In the genomic region with DNA sequence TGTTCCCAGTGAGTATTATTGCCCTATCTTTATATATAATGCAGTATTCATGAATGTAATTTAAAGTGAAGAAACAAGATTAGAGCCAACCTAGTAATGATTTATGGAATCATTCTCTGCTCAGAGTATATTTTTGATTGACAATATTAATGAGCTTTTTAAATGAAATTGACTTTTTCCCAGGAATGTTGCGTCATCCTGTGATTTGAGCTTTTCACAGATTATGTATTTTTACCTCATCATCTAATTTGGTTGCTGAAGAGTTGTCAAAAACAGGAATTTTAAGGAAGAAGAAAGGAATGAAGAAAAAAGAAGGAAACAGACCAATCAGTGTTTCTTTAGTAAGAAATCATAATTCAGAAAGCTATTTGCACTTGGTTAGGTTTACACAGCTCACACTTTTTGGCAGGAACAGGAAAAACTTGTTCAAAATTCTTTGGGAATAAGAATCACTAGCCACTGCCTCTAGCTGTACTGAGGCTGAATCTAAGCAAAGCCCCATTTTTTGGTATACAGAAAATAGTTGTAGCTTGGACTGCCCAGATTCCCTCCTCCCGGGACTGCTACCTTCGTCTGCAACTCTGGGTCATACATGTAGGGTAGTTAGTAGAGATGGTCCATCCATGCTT, we compare ENCODE assay signal across 17 cellular contexts. TPM values are rescaled to one million over a fixed set of nuclear protein-coding genes. Genes with fewer than 3 reads are reported as not detected.
DNase-seq lines count a peak whose midpoint lies in the region; ATAC-seq, FAIRE-seq and TF ChIP-seq lines count a peak whose summit lies in the region.
"Had no signal": no experiment of that assay in that cellular context is flagged by ENCODE, and none has a peak within 500 bp of the region (broad histone marks: within the 10 kb centered on the region; RNA-seq: fewer than 3 reads in every experiment).

No MANE protein-coding gene starts in this region.

- in situ Hi-C loops in K562 (cut with MboI), result no loop called here

- no peaks in the 10 kb centered on the region for H4K20me1 ChIP-seq in K562 (replicated peaks; ENCODE audit: control insufficient read depth, insufficient read depth, low read length)

- WGBS in K562 (ENCODE audit: insufficient coverage, low coverage, missing lambda C conversion rate), result 89% methylated on average over 3 of the region's 3 CpGs

- H2AFZ ChIP-seq in K562 (ENCODE audit: low read depth, low read length), result no peak overlapping the region
- H2AFZ ChIP-seq: GM23338 had no signal

- H3K4me1 ChIP-seq in K562 (replicated peaks in 1 of 2; ENCODE audit: control insufficient read depth in 2 of 2, insufficient read depth in 2 of 2, low read length in 2 of 2), result peaks cover 0 to 15% of the 10 kb centered on the region in 2 experiments; a peak in 3 of 5 replicates

- POLR2A ChIA-PET in K562 (lab: Yijun Ruan, JAX), result no interaction called here

- no peaks in the 10 kb centered on the region for H3K9me1 ChIP-seq in K562 (ENCODE audit: control insufficient read depth, insufficient read depth, low read length)

- H3K4me2 ChIP-seq in K562 (ENCODE audit: insufficient read depth, low read length), result no peak overlapping the region
- H3K4me2 ChIP-seq: GM23338 had no signal

- H3K27me3 ChIP-seq in K562 (ENCODE audit: control insufficient read depth in 2 of 2, insufficient read depth in 2 of 2, low read length in 2 of 2), result no peaks in the 10 kb centered on the region

- FAIRE-seq in K562 (lab: Jason Lieb, UNC), result no peak
- FAIRE-seq: D721Med had no signal

- peak overlapping the region; percentile 74 for H3K27ac Mint-ChIP-seq in activated T-cell treated with anti-CD3 and anti-CD28 coated beads, Interleukin-2, amount 50 U/mL, for 72 hours
- H3K27ac Mint-ChIP-seq: CD8-positive, alpha-beta T cell; GM23338 had no signal

- no TSS peak for BruUV-seq in K562 (replicated peaks; lab: Mats Ljungman, UMichigan)

- H3K36me3 ChIP-seq in K562 (ENCODE audit: control insufficient read depth, insufficient read depth, low read length), result peaks cover 42% of the 10 kb centered on the region

- peaks cover 3 to 17% of the 10 kb centered on the region in 2 donors for H3K36me3 Mint-ChIP-seq in activated T-cell treated with anti-CD3 and anti-CD28 coated beads, Interleukin-2, amount 50 U/mL, for 72 hours (ENCODE audit: insufficient read depth in 2 of 2)

- DNase-seq in activated T-cell treated with anti-CD3 and anti-CD28 coated beads, Interleukin-2, amount 50 U/mL, for 72 hours, result no peak
- no peak for DNase-seq in activated T-cell treated with anti-CD3 and anti-CD28 coated beads, Interleukin-2, amount 50 U/mL, for 48 hours
- DNase-seq in K562 (ENCODE audit: extremely low read depth in 1 of 4, low spot score in 3 of 4), result no peak
- peak; percentile 48 for DNase-seq in epithelial cell of esophagus (ENCODE audit: low read depth)
- no peak for DNase-seq in NCI-H2196 treated with DMSO at 0.1 percent for 48 hours (lab: John Stamatoyannopoulos, UW; ENCODE audit: unreplicated experiment)
- DNase-seq: CD8-positive, alpha-beta T cell; COR-L47; DMS153; DMS79 treated with DMSO at 0.1 percent for 48 hours; EL; H9 had no signal

- no peaks in the 10 kb centered on the region for H3K9me3 Mint-ChIP-seq in activated T-cell treated with anti-CD3 and anti-CD28 coated beads, Interleukin-2, amount 50 U/mL, for 72 hours
- H3K9me3 Mint-ChIP-seq: CD8-positive, alpha-beta T cell; GM23338 had no signal

- TF ChIP-seq POLR2A in K562 (conservative IDR thresholded peaks at IDR 0.05), result no peak

- CTCF ChIA-PET in K562 (lab: Yijun Ruan, JAX; ENCODE audit: low intra/inter-chr PET ratio), result no interaction called here

- no peaks in the 10 kb centered on the region for H3K27me3 Mint-ChIP-seq in activated T-cell treated with anti-CD3 and anti-CD28 coated beads, Interleukin-2, amount 50 U/mL, for 72 hours (ENCODE audit: low read depth)

- intact Hi-C loops in K562 (cut with micrococcal nuclease), result no loop called here

- ATAC-seq in activated T-cell treated with anti-CD3 and anti-CD28 coated beads, Interleukin-2, amount 50 U/mL, for 72 hours (replicated peaks in 1 of 2), result no peak
- no peak for ATAC-seq in K562
- no peak for ATAC-seq in HG02938 (IDR thresholded peaks at IDR 0.05; ENCODE audit: unreplicated experiment)
- ATAC-seq in HG02970 (IDR thresholded peaks at IDR 0.05; ENCODE audit: low FRiP score, unreplicated experiment), result no peak
- ATAC-seq: CD8-positive, alpha-beta T cell; GM23338 had no signal

- TF ChIP-seq CTCF in K562 (IDR thresholded peaks at IDR 0.05 in 2 of 3, conservative IDR thresholded peaks at IDR 0.05 in 1 of 3; ENCODE audit: insufficient read depth in 2 of 3, low read depth in 1 of 3, low read length in 3 of 3) (no peak), epithelial cell of esophagus (IDR thresholded peaks at IDR 0.05; ENCODE audit: insufficient read depth, low read depth, low read length, missing control alignments) (no peak)

- H3K27ac ChIP-seq in K562 (ENCODE audit: extremely low read depth, low read depth, low read length), result no peak overlapping the region
- H3K27ac ChIP-seq: 22Rv1 had no signal

- H3K4me3 Mint-ChIP-seq in activated T-cell treated with anti-CD3 and anti-CD28 coated beads, Interleukin-2, amount 50 U/mL, for 72 hours, result no peak overlapping the region
- H3K4me3 Mint-ChIP-seq: CD14-positive monocyte; CD8-positive, alpha-beta T cell; GM23338; H9 had no signal

- H3K79me2 ChIP-seq in K562 (ENCODE audit: control insufficient read depth, insufficient read depth, low read length), result no peaks in the 10 kb centered on the region

- TF ChIP-seq EP300 in K562 (IDR thresholded peaks at IDR 0.05; ENCODE audit: low read length), result no peak

- TF ChIP-seq RAD21 in K562 (CRISPR knock-in tag; conservative IDR thresholded peaks at IDR 0.05 in 1 of 2, IDR thresholded peaks at IDR 0.05 in 1 of 2), result no peak

- no peaks in the 10 kb centered on the region for H3K4me1 Mint-ChIP-seq in activated T-cell treated with anti-CD3 and anti-CD28 coated beads, Interleukin-2, amount 50 U/mL, for 72 hours (ENCODE audit: low read depth)
- H3K4me1 Mint-ChIP-seq: CD14-positive monocyte had no signal

- H3K9me3 ChIP-seq in K562 (replicated peaks; ENCODE audit: control insufficient read depth, insufficient read depth, low read depth, low read length), result no peaks in the 10 kb centered on the region

- H3K4me3 ChIP-seq in K562 (no peak overlapping the region), epithelial cell of esophagus (ENCODE audit: low read length) (no peak overlapping the region)
- H3K4me3 ChIP-seq: GM23338 had no signal

- no peak overlapping the region for H3K9ac ChIP-seq in K562 (ENCODE audit: insufficient read depth in 1 of 2, low read depth in 2 of 2, low read length in 2 of 2)

TF ChIP-seq in K562, 482 proteins besides CTCF, POLR2A, EP300 and RAD21:
- peak; percentile 71 for TF ChIP-seq CEBPB (tag; IDR thresholded peaks at IDR 0.05)
- no peak for TF ChIP-seq ZNF668 (CRISPR knock-in tag; IDR thresholded peaks at IDR 0.05)
- no peak for TF ChIP-seq ZNF507 (tag; conservative IDR thresholded peaks at IDR 0.05)
- TF ChIP-seq, protein P1, sequence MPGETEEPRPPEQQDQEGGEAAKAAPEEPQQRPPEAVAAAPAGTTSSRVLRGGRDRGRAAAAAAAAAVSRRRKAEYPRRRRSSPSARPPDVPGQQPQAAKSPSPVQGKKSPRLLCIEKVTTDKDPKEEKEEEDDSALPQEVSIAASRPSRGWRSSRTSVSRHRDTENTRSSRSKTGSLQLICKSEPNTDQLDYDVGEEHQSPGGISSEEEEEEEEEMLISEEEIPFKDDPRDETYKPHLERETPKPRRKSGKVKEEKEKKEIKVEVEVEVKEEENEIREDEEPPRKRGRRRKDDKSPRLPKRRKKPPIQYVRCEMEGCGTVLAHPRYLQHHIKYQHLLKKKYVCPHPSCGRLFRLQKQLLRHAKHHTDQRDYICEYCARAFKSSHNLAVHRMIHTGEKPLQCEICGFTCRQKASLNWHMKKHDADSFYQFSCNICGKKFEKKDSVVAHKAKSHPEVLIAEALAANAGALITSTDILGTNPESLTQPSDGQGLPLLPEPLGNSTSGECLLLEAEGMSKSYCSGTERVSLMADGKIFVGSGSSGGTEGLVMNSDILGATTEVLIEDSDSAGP (CRISPR knock-in tag; IDR thresholded peaks at IDR 0.05), result no peak
- TF ChIP-seq CEBPG (CRISPR knock-in tag; IDR thresholded peaks at IDR 0.05), result no peak
- TF ChIP-seq CEBPG (tag; conservative IDR thresholded peaks at IDR 0.05 in 1 of 2, IDR thresholded peaks at IDR 0.05 in 1 of 2), result peak; percentile 35 to 83; a peak in 2 of 4 replicates
- TF ChIP-seq, protein P2, sequence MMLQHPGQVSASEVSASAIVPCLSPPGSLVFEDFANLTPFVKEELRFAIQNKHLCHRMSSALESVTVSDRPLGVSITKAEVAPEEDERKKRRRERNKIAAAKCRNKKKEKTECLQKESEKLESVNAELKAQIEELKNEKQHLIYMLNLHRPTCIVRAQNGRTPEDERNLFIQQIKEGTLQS (IDR thresholded peaks at IDR 0.05), result peak; percentile 27; the same call in 1 of the 2 replicates
- TF ChIP-seq, protein P2 (CRISPR knock-in tag; conservative IDR thresholded peaks at IDR 0.05), result no peak

RNA-seq across cellular contexts. Expression of a gene that starts 27.3 kb away (rescaled TPM):
- 10 to 100 TPM; 31.1 to 34.7 TPM for total RNA-seq in activated T-cell treated with anti-CD3 and anti-CD28 coated beads, Interleukin-2, amount 50 U/mL, for 72 hours
- 14.5 and 61.2 TPM in 2 replicates for total RNA-seq in K562 (2011; cell fraction: chromatin; rRNA removed; ENCODE audit: low replicate concordance)
- 5.3 and 9.7 TPM in 2 replicates for total RNA-seq in K562 (2011; cell fraction: nucleolus; rRNA removed)
- total RNA-seq in K562 (2011; cell fraction: nucleoplasm; rRNA removed), result 15.5 and 17.3 TPM in 2 replicates
- total RNA-seq in K562 (2014; rRNA removed) (20.8 and 24.3 TPM in 2 replicates), K562 (2014; rRNA removed; fragmentation: Illumina TruSeq; extraction: Trizol) (35.9 and 39.9 TPM in 2 replicates), K562 (2015; rRNA removed; fragmentation: Illumina TruSeq; extraction: Trizol) (38.6 and 40.1 TPM in 2 replicates), K562 (2021) (26.2 TPM in 2 replicates)
- polyA plus RNA-seq in K562 (2011; rRNA removed) (24.1 and 34.4 TPM in 2 replicates), K562 (2014; fragmentation: Illumina TruSeq; extraction: Trizol) (42.8 and 45.5 TPM in 2 replicates), K562 (2014; fragmentation: Nextera tagmentation; extraction: Ambion mirVana) (10 to 100 TPM; 16.0 to 19.5 TPM), K562 (2014; rRNA removed) (25.7 and 34.2 TPM in 2 replicates)
- polyA plus RNA-seq in K562 (2011; cell fraction: cytosol; rRNA removed), result 6.3 and 12.1 TPM in 2 replicates
- polyA plus RNA-seq in K562 (2011; cell fraction: nucleus; rRNA removed), result 41.1 and 53.7 TPM in 2 replicates
- polyA plus RNA-seq in K562 (2012), result 23.4 and 30.5 TPM in 2 replicates
- polyA minus RNA-seq in K562 (2011; rRNA and poly(A)+ RNA removed), result 44.5 and 53.7 TPM in 2 replicates
- 10.1 and 12.6 TPM in 2 replicates for polyA minus RNA-seq in K562 (2011; cell fraction: cytosol; rRNA and poly(A)+ RNA removed)
- polyA minus RNA-seq in K562 (2011; cell fraction: nucleus; rRNA and poly(A)+ RNA removed), result 20.9 and 37.4 TPM in 2 replicates
